ENCODE assay signal across 28 cellular contexts in the genomic region with DNA sequence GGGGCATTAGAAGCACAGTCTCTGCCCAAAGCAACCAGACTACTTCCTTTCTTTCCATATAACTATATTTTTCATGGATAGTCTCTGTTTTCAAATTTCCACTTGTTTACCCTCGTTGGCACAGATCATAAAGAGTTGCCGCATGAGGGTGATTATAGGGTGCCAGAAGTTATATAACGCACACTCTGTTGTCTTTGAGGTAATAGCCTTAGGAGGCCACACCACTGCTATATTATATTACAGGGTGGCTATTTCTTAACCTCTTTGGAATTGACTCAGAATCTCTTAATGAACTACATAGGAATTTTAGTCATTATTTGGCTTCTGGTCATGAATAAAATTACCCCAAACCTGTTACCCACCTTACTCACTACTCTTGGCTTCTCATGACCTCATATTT. TPM values are rescaled to one million over a fixed set of nuclear protein-coding genes. Genes with fewer than 3 reads are reported as not detected.
A peak's percentile ranks its signal among the peaks of the same experiment; 100 is the strongest.
DNase-seq lines count a peak whose midpoint lies in the region; ATAC-seq, FAIRE-seq and TF ChIP-seq lines count a peak whose summit lies in the region.
"Had no signal": no experiment of that assay in that cellular context is flagged by ENCODE, and none has a peak within 500 bp of the region (broad histone marks: within the 10 kb centered on the region; RNA-seq: fewer than 3 reads in every experiment).

No MANE protein-coding gene starts in this region.

- H4K5ac ChIP-seq in mesendoderm (ENCODE audit: low read length) = no peak overlapping the region

- no peak overlapping the region for H2BK15ac ChIP-seq in mesendoderm (replicated peaks; ENCODE audit: low read depth)

- no peaks in the 10 kb centered on the region for H3K9me2 ChIP-seq in GM23338 (ENCODE audit: insufficient read depth)

- peaks cover 12% of the 10 kb centered on the region for H3K4me1 ChIP-seq in psoas muscle
- H3K4me1 ChIP-seq in GM23338 (ENCODE audit: insufficient read depth) = no peaks in the 10 kb centered on the region
- no peaks in the 10 kb centered on the region for H3K4me1 ChIP-seq in mesendoderm (ENCODE audit: control insufficient read depth, low read depth, low read length)
- H3K4me1 ChIP-seq: BE2C, BLaER1 had no signal

- no peaks in the 10 kb centered on the region for H4K20me1 ChIP-seq in GM23338 (replicated peaks; ENCODE audit: insufficient read depth)

- 46 to 84% (median 52%) methylated on average over 3 of the region's 3 CpGs for WGBS in psoas muscle, 3 donors
- no CpG with 5 or more reads among the region's 3 CpGs for WGBS in mesendoderm (ENCODE audit: extremely low coverage, insufficient coverage, low lambda C conversion rate)

- H3K27ac Mint-ChIP-seq in GM23338 = no peak overlapping the region
- H3K27ac Mint-ChIP-seq in stimulated activated naive CD8-positive, alpha-beta T cell treated with anti-CD3 and anti-CD28 coated beads, Interleukin-15, amount 100 ng/mL, for 72 hours = no peak overlapping the region
- H3K27ac Mint-ChIP-seq: CD14-positive monocyte; CD4-positive, alpha-beta memory T cell; CD4-positive, CD25-positive, alpha-beta regulatory T cell; CD8-positive, alpha-beta memory T cell had no signal

- H3K23ac ChIP-seq in mesendoderm (ENCODE audit: low read length) = no peak overlapping the region

- peak; percentile 37 for DNase-seq in NCI-H2227 treated with DMSO at 0.1 percent for 48 hours (lab: John Stamatoyannopoulos, UW)
- peak; percentile 12 for DNase-seq in bronchial epithelial cell (ENCODE audit: low read depth)
- no peak for DNase-seq in psoas muscle
- DNase-seq in GM23338 (ENCODE audit: low spot score) = no peak
- no peak for DNase-seq in mesendoderm
- no peak for DNase-seq in stimulated activated naive CD8-positive, alpha-beta T cell treated with anti-CD3 and anti-CD28 coated beads, Interleukin-15, amount 100 ng/mL, for 72 hours
- DNase-seq: 8988T; ACHN; BE2C; C1 segment of cervical spinal cord; CD4-positive, alpha-beta memory T cell; CD4-positive, CD25-positive, alpha-beta regulatory T cell; CD8-positive, alpha-beta memory T cell; COR-L47; DMS 273 treated with DMSO at 0.1 percent for 48 hours; DMS153; DMS53; DMS79; DND-41; EL; GDM1 had no signal

- H3K4me2 ChIP-seq in GM23338 (no peak overlapping the region), mesendoderm (ENCODE audit: low read length) (no peak overlapping the region)
- H3K4me2 ChIP-seq: BLaER1 had no signal

- peak; percentile 48 to 75 (median 64) for ATAC-seq in psoas muscle
- no peak for ATAC-seq in GM21825 (IDR thresholded peaks at IDR 0.05; ENCODE audit: unreplicated experiment)
- no peak for ATAC-seq in GM23338
- no peak for ATAC-seq in stimulated activated naive CD8-positive, alpha-beta T cell treated with anti-CD3 and anti-CD28 coated beads, Interleukin-15, amount 100 ng/mL, for 72 hours
- ATAC-seq: GM12878 had no signal

- H3K36me3 Mint-ChIP-seq in GM23338 (ENCODE audit: low read depth) = no peaks in the 10 kb centered on the region
- H3K36me3 Mint-ChIP-seq: CD14-positive monocyte; CD4-positive, alpha-beta memory T cell; CD4-positive, CD25-positive, alpha-beta regulatory T cell; CD8-positive, alpha-beta memory T cell had no signal

- no peak overlapping the region for H3K18ac ChIP-seq in mesendoderm (ENCODE audit: low read length)

- H3K27ac ChIP-seq in psoas muscle = peak overlapping the region; percentile 43
- H3K27ac ChIP-seq in GM23338 (ENCODE audit: low read depth) = no peak overlapping the region
- no peak overlapping the region for H3K27ac ChIP-seq in mesendoderm (ENCODE audit: low read depth, low read length)
- H3K27ac ChIP-seq: BLaER1 had no signal

- H3K79me2 ChIP-seq in GM23338 (replicated peaks; ENCODE audit: insufficient read depth) (no peaks in the 10 kb centered on the region), mesendoderm (ENCODE audit: control insufficient read depth, insufficient read depth, low read length) (no peaks in the 10 kb centered on the region)

- H4K8ac ChIP-seq in mesendoderm (ENCODE audit: low read depth, low read length) = no peak overlapping the region

- H2BK120ac ChIP-seq in mesendoderm (ENCODE audit: low read depth, low read length) = no peak overlapping the region

- no peak overlapping the region for H2AK5ac ChIP-seq in mesendoderm (ENCODE audit: low read length)

- FAIRE-seq in bronchial epithelial cell (lab: Jason Lieb, UNC) = no peak
- FAIRE-seq: GM12878, GM12892, GM18507 had no signal

- H2BK5ac ChIP-seq in mesendoderm (ENCODE audit: low read length) = no peak overlapping the region

- no peaks in the 10 kb centered on the region for H3K79me1 ChIP-seq in mesendoderm (ENCODE audit: low read length)

- H3K56ac ChIP-seq in mesendoderm (ENCODE audit: low read length) = no peak overlapping the region

- no peak overlapping the region for H2AFZ ChIP-seq in GM23338

- H3K4ac ChIP-seq in mesendoderm (ENCODE audit: low read depth, low read length) = no peak overlapping the region

- H3K4me1 Mint-ChIP-seq in GM23338 = no peaks in the 10 kb centered on the region
- peaks cover 25% of the 10 kb centered on the region for H3K4me1 Mint-ChIP-seq in stimulated activated naive CD8-positive, alpha-beta T cell treated with anti-CD3 and anti-CD28 coated beads, Interleukin-15, amount 100 ng/mL, for 72 hours
- H3K4me1 Mint-ChIP-seq: CD14-positive monocyte had no signal

- no peaks in the 10 kb centered on the region for H3K9me3 ChIP-seq in psoas muscle
- H3K9me3 ChIP-seq: BE2C, BLaER1 had no signal

- H3K9me3 Mint-ChIP-seq in GM23338 = peaks cover 3% of the 10 kb centered on the region; the same call in 1 of the 3 replicates
- H3K9me3 Mint-ChIP-seq in stimulated activated naive CD8-positive, alpha-beta T cell treated with anti-CD3 and anti-CD28 coated beads, Interleukin-15, amount 100 ng/mL, for 72 hours = no peaks in the 10 kb centered on the region
- H3K9me3 Mint-ChIP-seq: CD4-positive, CD25-positive, alpha-beta regulatory T cell; CD8-positive, alpha-beta memory T cell had no signal

- TF ChIP-seq CTCF in bronchial epithelial cell (IDR thresholded peaks at IDR 0.05; ENCODE audit: insufficient read depth, low read length, severe bottlenecking) (no peak), psoas muscle (IDR thresholded peaks at IDR 0.05) (no peak), GM23338 (conservative IDR thresholded peaks at IDR 0.05; ENCODE audit: low read depth in 2 of 2) (no peak)

- no peak overlapping the region for H3K4me3 Mint-ChIP-seq in GM23338
- no peak overlapping the region for H3K4me3 Mint-ChIP-seq in stimulated activated naive CD8-positive, alpha-beta T cell treated with anti-CD3 and anti-CD28 coated beads, Interleukin-15, amount 100 ng/mL, for 72 hours
- H3K4me3 Mint-ChIP-seq: CD14-positive monocyte; CD4-positive, alpha-beta memory T cell; CD4-positive, CD25-positive, alpha-beta regulatory T cell; CD8-positive, alpha-beta memory T cell had no signal

- no peak overlapping the region for H3K4me3 ChIP-seq in bronchial epithelial cell (ENCODE audit: low read depth, low read length)
- H3K4me3 ChIP-seq in psoas muscle = no peak overlapping the region
- no peak overlapping the region for H3K4me3 ChIP-seq in GM23338
- no peak overlapping the region for H3K4me3 ChIP-seq in mesendoderm (ENCODE audit: low read length)
- H3K4me3 ChIP-seq: BLaER1, GM12878 had no signal

- intact Hi-C loops in psoas muscle (cut with DNase I) = no loop called here

- no peaks in the 10 kb centered on the region for H3F3A ChIP-seq in GM23338 (replicated peaks; ENCODE audit: low read depth)

- H3K36me3 ChIP-seq in bronchial epithelial cell (ENCODE audit: control insufficient read depth, insufficient read depth, low read length) (no peaks in the 10 kb centered on the region), psoas muscle (ENCODE audit: insufficient read depth in 1 of 2, low read depth in 1 of 2) (no peaks in the 10 kb centered on the region), GM23338 (ENCODE audit: insufficient read depth) (no peaks in the 10 kb centered on the region), mesendoderm (ENCODE audit: control insufficient read depth, insufficient read depth, low read length) (no peaks in the 10 kb centered on the region)
- H3K36me3 ChIP-seq: BE2C had no signal

- H3K27me3 ChIP-seq in bronchial epithelial cell (ENCODE audit: control insufficient read depth, insufficient read depth, low read length) = no peaks in the 10 kb centered on the region
- no peaks in the 10 kb centered on the region for H3K27me3 ChIP-seq in psoas muscle (ENCODE audit: insufficient read depth in 3 of 3, low read length in 2 of 3)
- H3K27me3 ChIP-seq in GM23338 (ENCODE audit: insufficient read depth) = no peaks in the 10 kb centered on the region
- H3K27me3 ChIP-seq in mesendoderm (ENCODE audit: insufficient read depth, low read length, poor library complexity) = no peaks in the 10 kb centered on the region
- H3K27me3 ChIP-seq: BE2C, BLaER1 had no signal

- H3K9ac ChIP-seq in mesendoderm (ENCODE audit: low read length) = no peak overlapping the region
- H3K9ac ChIP-seq: BLaER1 had no signal

- H3K27me3 Mint-ChIP-seq in GM23338 (ENCODE audit: insufficient read depth, low read depth, poor library complexity) = peaks cover 3% of the 10 kb centered on the region
- H3K27me3 Mint-ChIP-seq in stimulated activated naive CD8-positive, alpha-beta T cell treated with anti-CD3 and anti-CD28 coated beads, Interleukin-15, amount 100 ng/mL, for 72 hours = no peaks in the 10 kb centered on the region
- H3K27me3 Mint-ChIP-seq: CD4-positive, alpha-beta memory T cell; CD4-positive, CD25-positive, alpha-beta regulatory T cell; CD8-positive, alpha-beta memory T cell had no signal

TF ChIP-seq in GM23338, 12 proteins besides CTCF, POLR2A, EP300 and RAD21:
- no peak for TF ChIP-seq NANOG (IDR thresholded peaks at IDR 0.05; ENCODE audit: borderline replicate concordance)
- TF ChIP-seq EZH2phosphoT487 (IDR thresholded peaks at IDR 0.05; ENCODE audit: unreplicated experiment) = no peak
- no peak for TF ChIP-seq POLR2AphosphoS5 (IDR thresholded peaks at IDR 0.05; ENCODE audit: low read depth)
- TF ChIP-seq, protein P1, sequence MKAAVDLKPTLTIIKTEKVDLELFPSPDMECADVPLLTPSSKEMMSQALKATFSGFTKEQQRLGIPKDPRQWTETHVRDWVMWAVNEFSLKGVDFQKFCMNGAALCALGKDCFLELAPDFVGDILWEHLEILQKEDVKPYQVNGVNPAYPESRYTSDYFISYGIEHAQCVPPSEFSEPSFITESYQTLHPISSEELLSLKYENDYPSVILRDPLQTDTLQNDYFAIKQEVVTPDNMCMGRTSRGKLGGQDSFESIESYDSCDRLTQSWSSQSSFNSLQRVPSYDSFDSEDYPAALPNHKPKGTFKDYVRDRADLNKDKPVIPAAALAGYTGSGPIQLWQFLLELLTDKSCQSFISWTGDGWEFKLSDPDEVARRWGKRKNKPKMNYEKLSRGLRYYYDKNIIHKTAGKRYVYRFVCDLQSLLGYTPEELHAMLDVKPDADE (IDR thresholded peaks at IDR 0.05) = no peak
- TF ChIP-seq ZNF114 (CRISPR knock-in tag; IDR thresholded peaks at IDR 0.05) = no peak

RNA-seq across cellular contexts. Expression of gene KCNQ5, which starts 43.7 kb away (rescaled TPM):
- total RNA-seq in bronchial epithelial cell (0.38 and 2.1 TPM in 2 replicates), psoas muscle (10 to 100 TPM; 25.7 to 90.7 (median 73.3) TPM)
- polyA plus RNA-seq in psoas muscle (10 to 100 TPM in 1 of 3 donors, 1 to 10 TPM in 2; 4.4 to 10.6 (median 5.6) TPM), GM23338 (2016; fragmentation: Nextera tagmentation; extraction: Ambion mirVana) (0.30 and 0.68 TPM in 2 replicates)
- total RNA-seq in GM23338 (2014; rRNA removed; shearing (Covaris generic)) = 0.87 and 2.3 TPM in 2 replicates
- polyA plus RNA-seq in mesendoderm (2013, experiment 1 of 2) = 0.45 TPM
- polyA plus RNA-seq in mesendoderm (2013, experiment 2 of 2) = 0.57 TPM
- total RNA-seq: G401 had no signal
- polyA plus RNA-seq: CD14-positive monocyte had no signal

Comparison
In these comparisons a context has a peak if more than half of its experiments do, and no peak if none do; other contexts are left out.
1. DNase-seq: peak in NCI-H2227 treated with DMSO at 0.1 percent for 48 hours (single experiment) and bronchial epithelial cell (single experiment); none in psoas muscle (0 of 2), GM23338 (single experiment), mesendoderm (single experiment) and stimulated activated naive CD8-positive, alpha-beta T cell treated with anti-CD3 and anti-CD28 coated beads, Interleukin-15, amount 100 ng/mL, for 72 hours (0 of 2).
2. ATAC-seq: peak in psoas muscle (4 of 4); none in GM21825 (single experiment), GM23338 (single experiment) and stimulated activated naive CD8-positive, alpha-beta T cell treated with anti-CD3 and anti-CD28 coated beads, Interleukin-15, amount 100 ng/mL, for 72 hours (single experiment).